Comparison of ENCODE assay signal across 30 cellular contexts in the genomic region with DNA sequence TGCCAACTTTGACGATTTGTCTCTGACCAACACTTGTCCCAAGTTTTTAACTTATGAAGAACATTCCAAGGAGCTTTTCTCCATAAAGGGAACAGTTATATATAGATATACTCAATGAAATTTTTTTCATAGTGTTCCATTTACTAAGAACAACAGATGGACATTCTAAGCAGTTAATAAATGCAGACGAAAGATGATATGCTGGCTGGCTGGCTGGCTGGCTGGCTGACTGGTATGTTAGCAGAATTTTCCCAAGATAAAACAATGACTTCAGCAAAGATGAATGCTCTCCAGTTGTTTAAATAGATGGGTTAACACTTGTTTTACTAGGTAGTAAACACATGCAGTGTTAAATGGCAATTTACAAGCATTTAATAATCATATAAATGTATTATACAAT.
DNase-seq lines count a peak whose midpoint lies in the region; ATAC-seq, FAIRE-seq and TF ChIP-seq lines count a peak whose summit lies in the region.
"Had no signal": no experiment of that assay in that cellular context is flagged by ENCODE, and none has a peak within 500 bp of the region (broad histone marks: within the 10 kb centered on the region; RNA-seq: fewer than 3 reads in every experiment).

No MANE protein-coding gene starts in this region.

- no peaks in the 10 kb centered on the region for H3K36me3 ChIP-seq in astrocyte (ENCODE audit: insufficient read depth, low read length)
- no peaks in the 10 kb centered on the region for H3K36me3 ChIP-seq in prostate gland
- H3K36me3 ChIP-seq in upper lobe of left lung: no peaks in the 10 kb centered on the region
- H3K36me3 ChIP-seq: BE2C, transverse colon had no signal

- H3K9me3 Mint-ChIP-seq in astrocyte (ENCODE audit: unreplicated experiment): no peaks in the 10 kb centered on the region
- H3K9me3 Mint-ChIP-seq: activated naive CD4-positive, alpha-beta T cell treated with anti-CD3 and anti-CD28 coated beads, Interleukin-2, amount 50 U/mL, for 24 hours; natural killer cell treated with Interleukin-12 subunit alpha and Interleukin-12 subunit beta and Interleukin-15 and Interleukin-18, amount 100 ng/mL, for 72 hours had no signal

- no peak overlapping the region for H3K4me3 Mint-ChIP-seq in astrocyte (ENCODE audit: unreplicated experiment)
- H3K4me3 Mint-ChIP-seq: activated CD4-positive, alpha-beta T cell treated with anti-CD3 and anti-CD28 coated beads for 36 hours; activated CD8-positive, alpha-beta T cell treated with anti-CD3 and anti-CD28 coated beads, Interleukin-2, amount 10 ng/mL, durations not matched to agents 7 days and 5 days; activated naive CD4-positive, alpha-beta T cell treated with anti-CD3 and anti-CD28 coated beads, Interleukin-2, amount 50 U/mL, for 24 hours; CD8-positive, alpha-beta memory T cell; natural killer cell treated with Interleukin-12 subunit alpha and Interleukin-12 subunit beta and Interleukin-15 and Interleukin-18, amount 100 ng/mL, for 72 hours; T-helper 1 cell treated with Interleukin-12 subunit alpha and Interleukin-12 subunit beta and Interleukin-4 antibody, amounts not matched to agents 30 μg/mL and 1 μg/mL, for 36 hours had no signal

- H3K27me3 Mint-ChIP-seq in astrocyte (ENCODE audit: low read depth, unreplicated experiment): no peaks in the 10 kb centered on the region
- H3K27me3 Mint-ChIP-seq: activated CD4-positive, alpha-beta T cell treated with anti-CD3 and anti-CD28 coated beads for 36 hours; activated naive CD4-positive, alpha-beta T cell treated with anti-CD3 and anti-CD28 coated beads, Interleukin-2, amount 50 U/mL, for 24 hours; natural killer cell treated with Interleukin-12 subunit alpha and Interleukin-12 subunit beta and Interleukin-15 and Interleukin-18, amount 100 ng/mL, for 72 hours had no signal

- no peak overlapping the region for H3K4me3 ChIP-seq in astrocyte (ENCODE audit: insufficient read depth, low read depth, low read length)
- H3K4me3 ChIP-seq in prostate gland: no peak overlapping the region
- no peak overlapping the region for H3K4me3 ChIP-seq in upper lobe of left lung
- H3K4me3 ChIP-seq: transverse colon had no signal

- H3K79me2 ChIP-seq in astrocyte (ENCODE audit: insufficient read depth, low read length): no peaks in the 10 kb centered on the region

- DNase-seq in COLO668 (lab: John Stamatoyannopoulos, UW; ENCODE audit: unreplicated experiment) (peak; percentile 1), LHCN-M2 (ENCODE audit: low read depth) (peak; percentile 63), astrocyte (ENCODE audit: low read depth) (no peak), myocyte (ENCODE audit: low read depth) (peak; percentile 73), prostate gland (ENCODE audit: low spot score) (no peak), NCI-H510A treated with DMSO at 0.1 percent for 48 hours (lab: John Stamatoyannopoulos, UW) (no peak), upper lobe of left lung (no peak)
- DNase-seq: ACHN; activated CD4-positive, alpha-beta T cell treated with anti-CD3 and anti-CD28 coated beads for 36 hours; activated CD8-positive, alpha-beta T cell treated with anti-CD3 and anti-CD28 coated beads, Interleukin-2, amount 10 ng/mL, durations not matched to agents 7 days and 5 days; BE2C; CD8-positive, alpha-beta memory T cell; central memory CD4-positive, alpha-beta T cell; dermis blood vessel endothelial cell; DMS79; GDM1; HCEC 1CT; KBM-7; NCI-H187; NCI-H774; SK-N-SH; stimulated activated CD4-positive, alpha-beta T cell treated with anti-CD3 and anti-CD28 coated beads, Interleukin-12 subunit alpha, Interleukin-12 subunit beta, amount 100 ng/mL, for 4 hours; stimulated activated CD4-positive, alpha-beta T cell treated with anti-CD3 and anti-CD28 coated beads, Interleukin-4, amount 100 ng/mL, for 1 hour; transverse colon had no signal

- no peak overlapping the region for H3K4me2 ChIP-seq in astrocyte (ENCODE audit: low read length)
- H3K4me2 ChIP-seq: SK-N-SH had no signal

- no peak overlapping the region for H3K27ac ChIP-seq in astrocyte (ENCODE audit: low read depth, low read length)
- H3K27ac ChIP-seq in prostate gland: no peak overlapping the region
- no peak overlapping the region for H3K27ac ChIP-seq in upper lobe of left lung
- H3K27ac ChIP-seq: transverse colon had no signal

- 9% methylated on average over 2 of the region's 2 CpGs for WGBS in prostate gland
- 52 to 55% methylated on average over 2 of the region's 2 CpGs for WGBS in upper lobe of left lung, 2 donors

- no peak for FAIRE-seq in astrocyte (lab: Jason Lieb, UNC)

- intact Hi-C loops in prostate gland (cut with DNase I): no loop called here

- no peaks in the 10 kb centered on the region for H3K36me3 Mint-ChIP-seq in astrocyte (ENCODE audit: low read depth, unreplicated experiment)
- H3K36me3 Mint-ChIP-seq: activated naive CD4-positive, alpha-beta T cell treated with anti-CD3 and anti-CD28 coated beads, Interleukin-2, amount 50 U/mL, for 24 hours; CD8-positive, alpha-beta memory T cell; natural killer cell treated with Interleukin-12 subunit alpha and Interleukin-12 subunit beta and Interleukin-15 and Interleukin-18, amount 100 ng/mL, for 72 hours had no signal

- TF ChIP-seq EP300 in upper lobe of left lung (IDR thresholded peaks at IDR 0.05): no peak

- TF ChIP-seq POLR2A in prostate gland (IDR thresholded peaks at IDR 0.05): no peak
- no peak for TF ChIP-seq POLR2A in upper lobe of left lung (IDR thresholded peaks at IDR 0.05)

- H2AFZ ChIP-seq in astrocyte (ENCODE audit: low read depth, low read length): no peak overlapping the region

- no peaks in the 10 kb centered on the region for H3K9me3 ChIP-seq in astrocyte (ENCODE audit: insufficient read depth, low read depth, low read length)
- no peaks in the 10 kb centered on the region for H3K9me3 ChIP-seq in prostate gland
- H3K9me3 ChIP-seq in upper lobe of left lung: no peaks in the 10 kb centered on the region
- H3K9me3 ChIP-seq: BE2C, SK-N-SH, transverse colon had no signal

- H3K4me1 Mint-ChIP-seq in astrocyte (ENCODE audit: low read depth, unreplicated experiment): peaks cover 2% of the 10 kb centered on the region
- H3K4me1 Mint-ChIP-seq: activated CD4-positive, alpha-beta T cell treated with anti-CD3 and anti-CD28 coated beads for 36 hours; activated naive CD4-positive, alpha-beta T cell treated with anti-CD3 and anti-CD28 coated beads, Interleukin-2, amount 50 U/mL, for 24 hours; CD8-positive, alpha-beta memory T cell had no signal

- no peak overlapping the region for H3K9ac ChIP-seq in astrocyte (ENCODE audit: low read length)
- H3K9ac ChIP-seq: SK-N-SH had no signal

- H3K27ac Mint-ChIP-seq in astrocyte (ENCODE audit: unreplicated experiment): peak overlapping the region; percentile 43
- H3K27ac Mint-ChIP-seq: activated CD4-positive, alpha-beta T cell treated with anti-CD3 and anti-CD28 coated beads for 36 hours; activated CD8-positive, alpha-beta T cell treated with anti-CD3 and anti-CD28 coated beads, Interleukin-2, amount 10 ng/mL, durations not matched to agents 7 days and 5 days; activated naive CD4-positive, alpha-beta T cell treated with anti-CD3 and anti-CD28 coated beads, Interleukin-2, amount 50 U/mL, for 24 hours; activated T-helper 2 cell treated with anti-CD3 and anti-CD28 coated beads, Interferon-gamma antibody, Interleukin-2, Interleukin-4, amounts not matched to agents 10 μg/mL and 5 μg/mL and 100 μg/mL, durations not matched to agents 14 hours and 24 hours and 36 hours; CD8-positive, alpha-beta memory T cell; natural killer cell treated with Interleukin-12 subunit alpha and Interleukin-12 subunit beta and Interleukin-15 and Interleukin-18, amount 100 ng/mL, for 72 hours; T-helper 1 cell treated with Interleukin-12 subunit alpha and Interleukin-12 subunit beta and Interleukin-4 antibody, amounts not matched to agents 30 μg/mL and 1 μg/mL, for 36 hours had no signal

- no peaks in the 10 kb centered on the region for H3K27me3 ChIP-seq in astrocyte (ENCODE audit: insufficient read depth, low read length)
- H3K27me3 ChIP-seq in prostate gland (replicated peaks; ENCODE audit: insufficient read depth): no peaks in the 10 kb centered on the region
- H3K27me3 ChIP-seq in upper lobe of left lung: no peaks in the 10 kb centered on the region
- H3K27me3 ChIP-seq: BE2C, transverse colon had no signal

- TF ChIP-seq CTCF in astrocyte (IDR thresholded peaks at IDR 0.05; ENCODE audit: insufficient read depth, low read depth, low read length) (no peak), prostate gland (IDR thresholded peaks at IDR 0.05) (no peak), upper lobe of left lung (IDR thresholded peaks at IDR 0.05) (no peak)

- ATAC-seq in GM19467 (IDR thresholded peaks at IDR 0.05; ENCODE audit: unreplicated experiment): no peak
- no peak for ATAC-seq in upper lobe of left lung (ENCODE audit: low FRiP score in 2 of 2)
- ATAC-seq: activated CD4-positive, alpha-beta T cell treated with anti-CD3 and anti-CD28 coated beads for 36 hours; activated CD8-positive, alpha-beta T cell treated with anti-CD3 and anti-CD28 coated beads, Interleukin-2, amount 10 ng/mL, durations not matched to agents 7 days and 5 days; natural killer cell treated with Interleukin-12 subunit alpha and Interleukin-12 subunit beta and Interleukin-15 and Interleukin-18, amount 100 ng/mL, for 72 hours; right cardiac atrium had no signal

- H4K20me1 ChIP-seq in astrocyte (ENCODE audit: insufficient read depth, low read length): no peaks in the 10 kb centered on the region

- H3K4me1 ChIP-seq in astrocyte (ENCODE audit: insufficient read depth, low read length) (no peaks in the 10 kb centered on the region), prostate gland (replicated peaks) (no peaks in the 10 kb centered on the region), upper lobe of left lung (no peaks in the 10 kb centered on the region)
- H3K4me1 ChIP-seq: BE2C, transverse colon had no signal

Comparison
In these comparisons a context has a peak if more than half of its experiments do, and no peak if none do; other contexts are left out.
1. DNase-seq: peak in COLO668 (single experiment), LHCN-M2 (single experiment) and myocyte (single experiment); none in astrocyte (single experiment), prostate gland (single experiment), NCI-H510A treated with DMSO at 0.1 percent for 48 hours (single experiment) and upper lobe of left lung (0 of 2).